Comparison of ENCODE assay signal across 25 cellular contexts in the genomic region with DNA sequence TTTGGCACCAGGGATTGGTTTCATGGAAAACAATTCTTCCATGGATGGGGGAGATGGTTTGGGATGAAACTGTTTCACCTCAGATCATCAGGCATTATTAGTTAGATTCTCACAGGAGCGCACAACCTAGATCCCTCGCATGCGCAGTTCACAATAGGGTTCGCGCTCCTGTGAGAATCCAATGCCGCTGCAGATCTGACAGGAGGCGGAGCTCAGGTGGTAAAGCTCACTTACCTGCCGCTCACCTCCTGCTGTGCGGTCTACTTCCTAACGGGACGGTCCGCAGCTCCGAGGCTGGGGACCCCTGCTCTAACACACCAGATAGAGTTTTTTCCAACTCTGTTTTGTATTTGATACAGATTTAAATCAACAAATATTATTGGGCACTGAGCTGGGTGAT.
"Had no signal": no experiment of that assay in that cellular context is flagged by ENCODE, and none has a peak within 500 bp of the region (broad histone marks: within the 10 kb centered on the region; RNA-seq: fewer than 3 reads in every experiment).

No MANE protein-coding gene starts in this region.

- H3K9me3 ChIP-seq: esophagus muscularis mucosa, neutrophil, right lobe of liver, testis had no signal

- H3K9me3 Mint-ChIP-seq: activated CD4-positive, alpha-beta T cell treated with anti-CD3 and anti-CD28 coated beads, Interleukin-2, amount 10 ng/mL, durations not matched to agents 7 days and 5 days; activated CD8-positive, alpha-beta T cell treated with anti-CD3 and anti-CD28 coated beads for 36 hours; activated T-cell treated with anti-CD3 and anti-CD28 coated beads, Interleukin-2, amount 50 U/mL, for 4 hours; activated T-helper 17 cell treated with anti-CD3 and anti-CD28 coated beads, Interleukin-2, amount 50 U/mL, for 72 hours; naive B cell; nephron progenitor cell had no signal

- H3K4me3 ChIP-seq: esophagus muscularis mucosa, right lobe of liver, testis had no signal

- H3K27ac Mint-ChIP-seq: activated CD4-positive, alpha-beta T cell treated with anti-CD3 and anti-CD28 coated beads, Interleukin-2, amount 10 ng/mL, durations not matched to agents 7 days and 5 days; activated CD8-positive, alpha-beta T cell treated with anti-CD3 and anti-CD28 coated beads for 36 hours; activated T-helper 17 cell treated with anti-CD3 and anti-CD28 coated beads, Interleukin-2, amount 50 U/mL, for 72 hours; naive B cell; nephron progenitor cell; progenitor cell of endocrine pancreas had no signal

- H3K27me3 ChIP-seq: right lobe of liver, testis had no signal

- ATAC-seq: activated CD8-positive, alpha-beta T cell treated with anti-CD3 and anti-CD28 coated beads for 36 hours; activated T-cell treated with anti-CD3 and anti-CD28 coated beads, Interleukin-2, amount 50 U/mL, for 4 hours; activated T-helper 17 cell treated with anti-CD3 and anti-CD28 coated beads, Interleukin-2, amount 50 U/mL, for 72 hours; left ventricle myocardium superior; stimulated activated naive CD8-positive, alpha-beta T cell treated with anti-CD3 and anti-CD28 coated beads, Interleukin-15, Interleukin-2, amounts not matched to agents 100 U/mL and 50 U/mL, for 24 hours had no signal

- H3K27ac ChIP-seq: brain microvascular endothelial cell, esophagus muscularis mucosa, neutrophil, right lobe of liver, testis had no signal

- H3K36me3 ChIP-seq: brain microvascular endothelial cell, esophagus muscularis mucosa, neutrophil, right lobe of liver had no signal

- DNase-seq: activated CD4-positive, alpha-beta T cell treated with anti-CD3 and anti-CD28 coated beads for 1 hour; activated CD4-positive, alpha-beta T cell treated with anti-CD3 and anti-CD28 coated beads, Interleukin-2, amount 10 ng/mL, durations not matched to agents 7 days and 5 days; activated CD8-positive, alpha-beta T cell treated with anti-CD3 and anti-CD28 coated beads for 36 hours; activated gamma-delta T cell treated with Interleukin-2 at 50 U/mL for 16 hours; activated naive CD4-positive, alpha-beta T cell treated with anti-CD3 and anti-CD28 coated beads, Interleukin-2, amount 50 U/mL, for 16 hours; activated T-cell treated with anti-CD3 and anti-CD28 coated beads, Interleukin-2, amount 50 U/mL, for 4 hours; amniotic stem cell; brain microvascular endothelial cell; caudate nucleus; cortex of kidney; foreskin melanocyte; glutamatergic neuron; islet precursor cell; left ventricle myocardium superior; naive B cell; nephron progenitor cell; right lobe of liver; stimulated activated CD4-positive, alpha-beta T cell treated with anti-CD3 and anti-CD28 coated beads, Interleukin-2, amount 100 ng/mL, for 48 hours; stimulated activated naive CD8-positive, alpha-beta T cell treated with anti-CD3 and anti-CD28 coated beads, Interleukin-15, Interleukin-2, amounts not matched to agents 100 U/mL and 50 U/mL, for 24 hours; T-helper 9 cell; testis had no signal

- H3K4me3 Mint-ChIP-seq: activated CD4-positive, alpha-beta T cell treated with anti-CD3 and anti-CD28 coated beads, Interleukin-2, amount 10 ng/mL, durations not matched to agents 7 days and 5 days; activated CD8-positive, alpha-beta T cell treated with anti-CD3 and anti-CD28 coated beads for 36 hours; activated T-cell treated with anti-CD3 and anti-CD28 coated beads, Interleukin-2, amount 50 U/mL, for 4 hours; activated T-helper 17 cell treated with anti-CD3 and anti-CD28 coated beads, Interleukin-2, amount 50 U/mL, for 72 hours; naive B cell; nephron progenitor cell had no signal

- H3K36me3 Mint-ChIP-seq: naive B cell had no signal
